Comparison of ENCODE assay signal across 8 cellular contexts in genomic region chr10:21495002-21495685, GRCh38. TPM values are rescaled to one million over a fixed set of nuclear protein-coding genes. Genes with fewer than 3 reads are reported as not detected.
DNase-seq lines count a peak whose midpoint lies in the region; ATAC-seq and TF ChIP-seq lines count a peak whose summit lies in the region.

No MANE protein-coding gene starts in this region.

- TF ChIP-seq POLR2A in upper lobe of left lung (IDR thresholded peaks at IDR 0.05) = no peak

- intact Hi-C loops in Caco-2 (cut with micrococcal nuclease; ENCODE audit: unreplicated experiment) = loop anchor here (1.0 to 10.0 kb wide), 8 partner anchors 39 to 636 kb away; partner anchors contain the start of gene MLLT10

- H3K27ac Mint-ChIP-seq in Caco-2 (ENCODE audit: unreplicated experiment) = peak overlapping the region; percentile 69

- no peaks in the 10 kb centered on the region for H3K4me1 Mint-ChIP-seq in Caco-2 (ENCODE audit: low read depth, unreplicated experiment)

- BruUV-seq in Caco-2 (replicated peaks; lab: Mats Ljungman, UMichigan) = TSS peak; percentile 48

- CTCF ChIA-PET in Caco-2 (lab: Charles Lee) = interaction anchor here (0.6 to 2.5 kb wide), 20 partner anchors 11 to 508 kb away, joined by 3 to 25 read pairs (median 4); partner anchors contain the start of genes DNAJC1 and SKIDA1

- DNase-seq in Caco-2 (peak in 1 of 2 experiments; percentile 42), astrocyte of the spinal cord (ENCODE audit: low read depth, low spot score) (peak; percentile 37), upper lobe of left lung (peak in 1 of 2 donors; percentile 74), DMS79 treated with DMSO at 0.1 percent for 48 hours (lab: John Stamatoyannopoulos, UW) (no peak)
- no peak for DNase-seq in activated CD4-positive, alpha-beta T cell treated with anti-CD3 and anti-CD28 coated beads, Interleukin-2, amount 50 U/mL, for 1 hour

- H3K27ac ChIP-seq in liver (ENCODE audit: low read depth in 1 of 2, low read length in 2 of 2) (peak overlapping the region; percentile 44 to 62), upper lobe of left lung (peak overlapping the region in 2 of 4 donors; percentile 14 to 75)

- H3K9me3 ChIP-seq in Caco-2 = no peaks in the 10 kb centered on the region
- H3K9me3 ChIP-seq in liver (ENCODE audit: control insufficient read depth in 4 of 4, low read length in 3 of 4) = no peaks in the 10 kb centered on the region
- no peaks in the 10 kb centered on the region for H3K9me3 ChIP-seq in upper lobe of left lung

- H3K36me3 ChIP-seq in Caco-2 (ENCODE audit: control insufficient read depth, insufficient read depth, low read length) (no peaks in the 10 kb centered on the region), liver (ENCODE audit: control insufficient read depth in 4 of 4, insufficient read depth in 3 of 4, low read depth in 1 of 4, low read length in 3 of 4) (no peaks in the 10 kb centered on the region), upper lobe of left lung (no peaks in the 10 kb centered on the region)

- H3K4me1 ChIP-seq in Caco-2 (no peaks in the 10 kb centered on the region), liver (ENCODE audit: control insufficient read depth in 4 of 4, insufficient read depth in 4 of 4, low read length in 3 of 4) (peaks cover 0 to 48% (median 30%) of the 10 kb centered on the region in 4 donors), upper lobe of left lung (peaks cover 30 to 45% (median 32%) of the 10 kb centered on the region in 4 donors)

- no peak for TF ChIP-seq RAD21 in liver (IDR thresholded peaks at IDR 0.05)

- H3K4me3 ChIP-seq in Caco-2 (ENCODE audit: low read depth, low read length) = peak overlapping the region; percentile 92
- H3K4me3 ChIP-seq in astrocyte of the spinal cord (ENCODE audit: low read depth, low read length) = peak overlapping the region; percentile 79
- H3K4me3 ChIP-seq in liver (ENCODE audit: low read depth in 1 of 3, low read length in 3 of 3) = peak overlapping the region; percentile 77 to 81 (median 80)
- peak overlapping the region; percentile 67 to 92 (median 74) for H3K4me3 ChIP-seq in upper lobe of left lung

- under 1% methylated on average over 35 of the region's 35 CpGs for WGBS in liver
- WGBS in upper lobe of left lung, 2 donors = 0% methylated on average over 31 to 35 of the region's 35 CpGs

- POLR2A ChIA-PET in Caco-2 (lab: Charles Lee) = interaction anchor here (0.6 to 2.7 kb wide), 7 partner anchors 11 to 470 kb away, joined by 3 to 47 read pairs (median 8); partner anchors contain the start of gene SKIDA1

- H3K27me3 ChIP-seq in Caco-2 (replicated peaks; ENCODE audit: control insufficient read depth, insufficient read depth, low read length) = no peaks in the 10 kb centered on the region
- H3K27me3 ChIP-seq in liver (ENCODE audit: control insufficient read depth in 4 of 4, insufficient read depth in 4 of 4, low read length in 3 of 4) = no peaks in the 10 kb centered on the region
- H3K27me3 ChIP-seq in upper lobe of left lung = peaks cover 0 to 12% (median 4%) of the 10 kb centered on the region in 4 donors

- H3K36me3 Mint-ChIP-seq in Caco-2 (ENCODE audit: insufficient read depth, unreplicated experiment) = no peaks in the 10 kb centered on the region

- peak overlapping the region; percentile 85 for H3K4me3 Mint-ChIP-seq in Caco-2 (ENCODE audit: unreplicated experiment)

- H3K9me3 Mint-ChIP-seq in Caco-2 (ENCODE audit: unreplicated experiment) = no peaks in the 10 kb centered on the region

- H3K27me3 Mint-ChIP-seq in Caco-2 (ENCODE audit: insufficient read depth, unreplicated experiment) = no peaks in the 10 kb centered on the region

- no peak for TF ChIP-seq EP300 in upper lobe of left lung (IDR thresholded peaks at IDR 0.05)

- peak overlapping the region; percentile 61 to 71 for H3K9ac ChIP-seq in liver (ENCODE audit: low read depth in 1 of 2, low read length in 2 of 2)

- in situ Hi-C loops in astrocyte of the spinal cord (cut with HindIII; ENCODE audit: low sequenced_read_pairs) = no loop called here

- ATAC-seq in HG02885 (IDR thresholded peaks at IDR 0.05; ENCODE audit: poor library complexity, unreplicated experiment) = peak; percentile 1
- peak; percentile 22 to 41 for ATAC-seq in upper lobe of left lung (ENCODE audit: low FRiP score in 2 of 2)
- ATAC-seq in GM21619 (IDR thresholded peaks at IDR 0.05; ENCODE audit: unreplicated experiment) = no peak

- TF ChIP-seq CTCF in Caco-2 (IDR thresholded peaks at IDR 0.05; ENCODE audit: insufficient read depth in 1 of 2, low read depth in 1 of 2, low read length in 1 of 2, severe bottlenecking in 1 of 2, unreplicated experiment in 1 of 2) (no peak), astrocyte of the spinal cord (IDR thresholded peaks at IDR 0.05; ENCODE audit: low read depth, low read length) (no peak), liver (IDR thresholded peaks at IDR 0.05; ENCODE audit: low read depth, low read length, missing input control) (no peak), upper lobe of left lung (IDR thresholded peaks at IDR 0.05) (peak in 1 of 6 experiments; percentile 4)

TF ChIP-seq in liver, 16 proteins besides CTCF, POLR2A, EP300 and RAD21:
- no peak for TF ChIP-seq REST (IDR thresholded peaks at IDR 0.05)
- TF ChIP-seq RXRA (IDR thresholded peaks at IDR 0.05) = no peak
- no peak for TF ChIP-seq HNF4G (IDR thresholded peaks at IDR 0.05)
- TF ChIP-seq GABPA (IDR thresholded peaks at IDR 0.05 in 1 of 2, conservative IDR thresholded peaks at IDR 0.05 in 1 of 2) = no peak
- TF ChIP-seq ZBTB33 (IDR thresholded peaks at IDR 0.05) = no peak
- TF ChIP-seq FOXA1 (IDR thresholded peaks at IDR 0.05) = no peak
- no peak for TF ChIP-seq EGR1 (IDR thresholded peaks at IDR 0.05; ENCODE audit: low read depth in 2 of 2)
- no peak for TF ChIP-seq ATF3 (IDR thresholded peaks at IDR 0.05)
- TF ChIP-seq JUND (IDR thresholded peaks at IDR 0.05) = no peak
- no peak for TF ChIP-seq MAX (IDR thresholded peaks at IDR 0.05)
- no peak for TF ChIP-seq SP1 (IDR thresholded peaks at IDR 0.05)
- no peak for TF ChIP-seq HNF4A (conservative IDR thresholded peaks at IDR 0.05)
- TF ChIP-seq FOXA2 (IDR thresholded peaks at IDR 0.05) = no peak
- TF ChIP-seq TAF1 (conservative IDR thresholded peaks at IDR 0.05) = no peak

RNA-seq across cellular contexts. Expression of gene SKIDA1, which starts 30.3 kb away (rescaled TPM):
- 5.7 and 6.3 TPM in 2 replicates for total RNA-seq in Caco-2 (2022)
- 1 to 10 TPM; 2.3 to 2.6 TPM for total RNA-seq in liver
- under 1 TPM; 0.63 to 0.84 TPM for polyA plus RNA-seq in liver
- 1 to 10 TPM in 2 of 6 donors, under 1 TPM in 4; under 0.01 to 1.6 (median 0.86) TPM for total RNA-seq in upper lobe of left lung

RNA-seq across cellular contexts. Expression of gene MLLT10, which starts 38.9 kb away (rescaled TPM):
- total RNA-seq in Caco-2 (2022) (84.3 and 85.3 TPM in 2 replicates), liver (10 to 100 TPM; 31.4 to 47.4 TPM), upper lobe of left lung (10 to 100 TPM; 40.1 to 63.9 (median 53.9) TPM)
- 10 to 100 TPM; 11.9 to 13.9 TPM for polyA plus RNA-seq in liver
